In genomic region chr2:148813603-148814065, GRCh38 we compare ENCODE assay signal across 8 cellular contexts.
DNase-seq lines count a peak whose midpoint lies in the region; ATAC-seq and TF ChIP-seq lines count a peak whose summit lies in the region.

No MANE protein-coding gene starts in this region.

- H3K27ac ChIP-seq in SJCRH30, result no peak overlapping the region

- ATAC-seq in GM21529 (IDR thresholded peaks at IDR 0.05; ENCODE audit: unreplicated experiment) (peak; percentile 99), left cardiac atrium (no peak)

- no peaks in the 10 kb centered on the region for H3K36me3 ChIP-seq in GM06990 (ENCODE audit: control insufficient read depth, insufficient read depth, low read length)
- H3K36me3 ChIP-seq in SJCRH30, result no peaks in the 10 kb centered on the region

- TF ChIP-seq CTCF in GM06990 (IDR thresholded peaks at IDR 0.05; ENCODE audit: insufficient read depth, low read length, poor library complexity, severe bottlenecking), result peak; percentile 59

- no peaks in the 10 kb centered on the region for H3K27me3 ChIP-seq in GM06990 (replicated peaks; ENCODE audit: control insufficient read depth, insufficient read depth, low read length)
- no peaks in the 10 kb centered on the region for H3K27me3 ChIP-seq in SJCRH30

- DNase-seq in GM06990 (ENCODE audit: extremely low read depth, insufficient read length) (peak; percentile 75), M059J (ENCODE audit: low read depth) (peak; percentile 16), SJCRH30 (no peak), NOMO-1 treated with DMSO at 0.1 percent for 48 hours (lab: John Stamatoyannopoulos, UW; ENCODE audit: unreplicated experiment) (no peak), left cardiac atrium (no peak)
- peak; percentile 78 for DNase-seq in activated T-helper 9 cell treated with anti-CD3 and anti-CD28 coated beads, Interleukin-2, amount 50 U/mL, for 16 hours (ENCODE audit: low read depth)
- peak; percentile 35 for DNase-seq in stimulated activated CD4-positive, alpha-beta T cell treated with anti-CD3 and anti-CD28 coated beads, Interleukin-2, amount 100 ng/mL, for 4 hours (ENCODE audit: low read depth)

- H3K4me3 ChIP-seq in GM06990 (replicated peaks; ENCODE audit: low read depth, low read length) (no peak overlapping the region; the same call in 1 of the 2 replicates), SJCRH30 (no peak overlapping the region)

- no peaks in the 10 kb centered on the region for H3K9me3 ChIP-seq in SJCRH30 (replicated peaks)

- H3K4me1 ChIP-seq in SJCRH30, result peaks cover 7% of the 10 kb centered on the region; the same call in 1 of the 2 replicates

- intact Hi-C loops in left cardiac atrium (cut with DNase I), result no loop called here

Comparison
In these comparisons a context has a peak if more than half of its experiments do, and no peak if none do; other contexts are left out.
1. DNase-seq: peak in GM06990 (single experiment), M059J (single experiment), activated T-helper 9 cell treated with anti-CD3 and anti-CD28 coated beads, Interleukin-2, amount 50 U/mL, for 16 hours (single experiment) and stimulated activated CD4-positive, alpha-beta T cell treated with anti-CD3 and anti-CD28 coated beads, Interleukin-2, amount 100 ng/mL, for 4 hours (single experiment); none in SJCRH30 (0 of 2), NOMO-1 treated with DMSO at 0.1 percent for 48 hours (single experiment) and left cardiac atrium (single experiment).